In genomic region chr15:41307679-41308078, GRCh38 we compare ENCODE assay signal across 7 cellular contexts.
"Had no signal": no experiment of that assay in that cellular context is flagged by ENCODE, and none has a peak within 500 bp of the region (broad histone marks: within the 10 kb centered on the region; RNA-seq: fewer than 3 reads in every experiment).

No MANE protein-coding gene starts in this region.

- H3K4me3 ChIP-seq: HAP-1, K562 had no signal

- ATAC-seq: HCT116, K562 had no signal

- DNase-seq: GOT3, H7, HFFc6, IMR-90 had no signal

- H3K9me3 ChIP-seq: HAP-1 had no signal

- H3K4me1 ChIP-seq: HAP-1 had no signal
